In genomic region chr12:78802593-78802992, GRCh38 we compare ENCODE assay signal across 13 cellular contexts.
DNase-seq lines count a peak whose midpoint lies in the region; ATAC-seq, FAIRE-seq and TF ChIP-seq lines count a peak whose summit lies in the region.
"Had no signal": no experiment of that assay in that cellular context is flagged by ENCODE, and none has a peak within 500 bp of the region (broad histone marks: within the 10 kb centered on the region; RNA-seq: fewer than 3 reads in every experiment).

No MANE protein-coding gene starts in this region.

- H3K9me3 Mint-ChIP-seq in astrocyte (ENCODE audit: unreplicated experiment): no peaks in the 10 kb centered on the region
- H3K9me3 Mint-ChIP-seq in effector memory CD8-positive, alpha-beta T cell: no peaks in the 10 kb centered on the region
- H3K9me3 Mint-ChIP-seq: T-helper 1 cell treated with Interleukin-12 subunit alpha and Interleukin-12 subunit beta and Interleukin-4 antibody, amounts not matched to agents 30 μg/mL and 1 μg/mL, for 36 hours had no signal

- no peaks in the 10 kb centered on the region for H3K36me3 Mint-ChIP-seq in astrocyte (ENCODE audit: low read depth, unreplicated experiment)
- H3K36me3 Mint-ChIP-seq in effector memory CD8-positive, alpha-beta T cell (ENCODE audit: insufficient read depth): no peaks in the 10 kb centered on the region
- H3K36me3 Mint-ChIP-seq: activated CD4-positive, alpha-beta memory T cell treated with anti-CD3 and anti-CD28 coated beads for 36 hours; activated naive CD4-positive, alpha-beta T cell treated with anti-CD3 and anti-CD28 coated beads, Interleukin-2, amount 10 ng/mL, durations not matched to agents 7 days and 5 days had no signal

- H3K4me1 ChIP-seq in astrocyte (ENCODE audit: insufficient read depth, low read length): peaks cover 7% of the 10 kb centered on the region

- DNase-seq in AG20443 (ENCODE audit: low spot score) (peak; percentile 27), HT-29 (ENCODE audit: low spot score) (peak; percentile 41), astrocyte (ENCODE audit: low read depth) (peak; percentile 97), kidney epithelial cell (ENCODE audit: low read depth) (peak; percentile 16), frontal cortex (ENCODE audit: low spot score in 2 of 2) (no peak), GM19240 (ENCODE audit: insufficient read length, low spot score) (no peak), Ammon's horn (ENCODE audit: low spot score) (no peak)
- no peak for DNase-seq in effector memory CD8-positive, alpha-beta T cell
- DNase-seq: activated CD4-positive, alpha-beta memory T cell treated with anti-CD3 and anti-CD28 coated beads for 36 hours; activated naive CD4-positive, alpha-beta T cell treated with anti-CD3 and anti-CD28 coated beads, Interleukin-2, amount 10 ng/mL, durations not matched to agents 7 days and 5 days; NCI-H748 treated with DMSO at 0.1 percent for 48 hours had no signal

- ATAC-seq in effector memory CD8-positive, alpha-beta T cell (replicated peaks): no peak

- no peak overlapping the region for H3K4me3 Mint-ChIP-seq in astrocyte (ENCODE audit: unreplicated experiment)
- no peak overlapping the region for H3K4me3 Mint-ChIP-seq in effector memory CD8-positive, alpha-beta T cell
- H3K4me3 Mint-ChIP-seq: activated CD4-positive, alpha-beta memory T cell treated with anti-CD3 and anti-CD28 coated beads for 36 hours; activated naive CD4-positive, alpha-beta T cell treated with anti-CD3 and anti-CD28 coated beads, Interleukin-2, amount 10 ng/mL, durations not matched to agents 7 days and 5 days; T-helper 1 cell treated with Interleukin-12 subunit alpha and Interleukin-12 subunit beta and Interleukin-4 antibody, amounts not matched to agents 30 μg/mL and 1 μg/mL, for 36 hours had no signal

- FAIRE-seq in astrocyte (lab: Jason Lieb, UNC) (peak; percentile 83), frontal cortex (lab: Jason Lieb, UNC) (no peak)
- FAIRE-seq: GM18507 had no signal

- no peaks in the 10 kb centered on the region for H3K9me3 ChIP-seq in astrocyte (ENCODE audit: insufficient read depth, low read depth, low read length)

- H3K36me3 ChIP-seq in astrocyte (ENCODE audit: insufficient read depth, low read length) (no peaks in the 10 kb centered on the region), kidney epithelial cell (ENCODE audit: control insufficient read depth, insufficient read depth, low read length) (no peaks in the 10 kb centered on the region)

- no peaks in the 10 kb centered on the region for H3K27me3 ChIP-seq in astrocyte (ENCODE audit: insufficient read depth, low read length)
- H3K27me3 ChIP-seq in kidney epithelial cell (ENCODE audit: control insufficient read depth, insufficient read depth, low read length): no peaks in the 10 kb centered on the region

- no peak for TF ChIP-seq CTCF in astrocyte (IDR thresholded peaks at IDR 0.05; ENCODE audit: insufficient read depth, low read depth, low read length)
- no peak for TF ChIP-seq CTCF in kidney epithelial cell (IDR thresholded peaks at IDR 0.05; ENCODE audit: insufficient read depth, low read length, poor library complexity, severe bottlenecking)

- H3K9ac ChIP-seq in astrocyte (ENCODE audit: low read length): no peak overlapping the region

- no peak overlapping the region for H3K4me3 ChIP-seq in astrocyte (ENCODE audit: insufficient read depth, low read depth, low read length)
- H3K4me3 ChIP-seq in kidney epithelial cell (ENCODE audit: low read depth, low read length): no peak overlapping the region

- peak overlapping the region; percentile 37 for H3K4me2 ChIP-seq in astrocyte (ENCODE audit: low read length)

- no peak overlapping the region for H2AFZ ChIP-seq in astrocyte (ENCODE audit: low read depth, low read length)

- H3K27ac ChIP-seq in astrocyte (ENCODE audit: low read depth, low read length): peak overlapping the region; percentile 11

- no peaks in the 10 kb centered on the region for H3K79me2 ChIP-seq in astrocyte (ENCODE audit: insufficient read depth, low read length)

- no peaks in the 10 kb centered on the region for H4K20me1 ChIP-seq in astrocyte (ENCODE audit: insufficient read depth, low read length)

- no peaks in the 10 kb centered on the region for H3K27me3 Mint-ChIP-seq in astrocyte (ENCODE audit: low read depth, unreplicated experiment)
- H3K27me3 Mint-ChIP-seq in effector memory CD8-positive, alpha-beta T cell: no peaks in the 10 kb centered on the region
- H3K27me3 Mint-ChIP-seq: activated CD4-positive, alpha-beta memory T cell treated with anti-CD3 and anti-CD28 coated beads for 36 hours; activated naive CD4-positive, alpha-beta T cell treated with anti-CD3 and anti-CD28 coated beads, Interleukin-2, amount 10 ng/mL, durations not matched to agents 7 days and 5 days had no signal

- peaks cover 3% of the 10 kb centered on the region for H3K4me1 Mint-ChIP-seq in astrocyte (ENCODE audit: low read depth, unreplicated experiment)
- no peaks in the 10 kb centered on the region for H3K4me1 Mint-ChIP-seq in effector memory CD8-positive, alpha-beta T cell (ENCODE audit: low read depth in 2 of 2)
- H3K4me1 Mint-ChIP-seq: activated naive CD4-positive, alpha-beta T cell treated with anti-CD3 and anti-CD28 coated beads, Interleukin-2, amount 10 ng/mL, durations not matched to agents 7 days and 5 days had no signal

- H3K27ac Mint-ChIP-seq in astrocyte (ENCODE audit: unreplicated experiment): no peak overlapping the region
- no peak overlapping the region for H3K27ac Mint-ChIP-seq in effector memory CD8-positive, alpha-beta T cell
- H3K27ac Mint-ChIP-seq: activated CD4-positive, alpha-beta memory T cell treated with anti-CD3 and anti-CD28 coated beads for 36 hours; activated naive CD4-positive, alpha-beta T cell treated with anti-CD3 and anti-CD28 coated beads, Interleukin-2, amount 10 ng/mL, durations not matched to agents 7 days and 5 days; T-helper 1 cell treated with Interleukin-12 subunit alpha and Interleukin-12 subunit beta and Interleukin-4 antibody, amounts not matched to agents 30 μg/mL and 1 μg/mL, for 36 hours had no signal

Comparison
In these comparisons a context has a peak if more than half of its experiments do, and no peak if none do; other contexts are left out.
1. DNase-seq: peak in AG20443 (single experiment), HT-29 (single experiment), astrocyte (single experiment) and kidney epithelial cell (single experiment); none in frontal cortex (0 of 2), GM19240 (single experiment), effector memory CD8-positive, alpha-beta T cell (0 of 3) and Ammon's horn (single experiment).